ENCODE assay signal across 8 cellular contexts in genomic region chr15:74134387-74135027, GRCh38. TPM values are rescaled to one million over a fixed set of nuclear protein-coding genes. Genes with fewer than 3 reads are reported as not detected.
A peak's percentile ranks its signal among the peaks of the same experiment; 100 is the strongest.
DNase-seq lines count a peak whose midpoint lies in the region; ATAC-seq and TF ChIP-seq lines count a peak whose summit lies in the region.

No MANE protein-coding gene starts in this region.

- H3K4me3 Mint-ChIP-seq in CD4-positive, alpha-beta T cell: peak overlapping the region; percentile 72
- H3K4me3 Mint-ChIP-seq in nephron: peak overlapping the region; percentile 75 to 83 (median 76)

- WGBS in esophagus squamous epithelium, 2 donors: 24 to 27% methylated on average over 3 to 18 of the region's 53 CpGs

- CTCF ChIA-PET in CD4-positive, alpha-beta T cell (lab: Charles Lee): no interaction called here

- peaks cover 90% of the 10 kb centered on the region for H3K27me3 ChIP-seq in CD4-positive, alpha-beta T cell (ENCODE audit: control insufficient read depth, insufficient read depth, low read length)
- peaks cover 18 to 100% (median 54%) of the 10 kb centered on the region in 4 donors for H3K27me3 ChIP-seq in esophagus squamous epithelium

- H3K27ac Mint-ChIP-seq in CD4-positive, alpha-beta T cell: no peak overlapping the region
- peak overlapping the region; percentile 81 to 97 (median 95) for H3K27ac Mint-ChIP-seq in nephron

- H3K9me3 Mint-ChIP-seq in CD4-positive, alpha-beta T cell: no peaks in the 10 kb centered on the region
- H3K9me3 Mint-ChIP-seq in nephron: peaks cover 9% of the 10 kb centered on the region

- DNase-seq in CD4-positive, alpha-beta T cell: no peak
- DNase-seq in epithelial cell of esophagus (ENCODE audit: low read depth): peak; percentile 49
- DNase-seq in NCI-H510A treated with DMSO at 0.1 percent for 48 hours (lab: John Stamatoyannopoulos, UW): no peak
- DNase-seq in esophagus squamous epithelium (lab: John Stamatoyannopoulos, UW): no peak
- no peak for DNase-seq in NCI-H146 (lab: John Stamatoyannopoulos, UW)

- H3K4me1 Mint-ChIP-seq in CD4-positive, alpha-beta T cell (ENCODE audit: low read depth): peaks cover 43% of the 10 kb centered on the region
- H3K4me1 Mint-ChIP-seq in nephron: peaks cover 64% of the 10 kb centered on the region

- H3K27me3 Mint-ChIP-seq in CD4-positive, alpha-beta T cell: peaks cover 91% of the 10 kb centered on the region
- H3K27me3 Mint-ChIP-seq in nephron (ENCODE audit: low read depth): peaks cover 75% of the 10 kb centered on the region

- no peaks in the 10 kb centered on the region for H3K36me3 ChIP-seq in esophagus squamous epithelium

- peaks cover 24 to 70% (median 29%) of the 10 kb centered on the region in 3 donors for H3K4me1 ChIP-seq in esophagus squamous epithelium

- TF ChIP-seq POLR2A in esophagus squamous epithelium (IDR thresholded peaks at IDR 0.05): no peak

- H3K9me3 ChIP-seq in CD4-positive, alpha-beta T cell (ENCODE audit: control insufficient read depth, low read length): no peaks in the 10 kb centered on the region
- H3K9me3 ChIP-seq in esophagus squamous epithelium: no peaks in the 10 kb centered on the region

- TF ChIP-seq CTCF in CD4-positive, alpha-beta T cell (IDR thresholded peaks at IDR 0.05): no peak
- TF ChIP-seq CTCF in LNCAP (IDR thresholded peaks at IDR 0.05) (peak; percentile 27; the same call in 1 of the 2 replicates), epithelial cell of esophagus (IDR thresholded peaks at IDR 0.05; ENCODE audit: insufficient read depth, low read depth, low read length, missing control alignments) (peak; percentile 50), nephron (IDR thresholded peaks at IDR 0.05; ENCODE audit: unreplicated experiment in 3 of 3) (peak; percentile 28 to 50 (median 48)), esophagus squamous epithelium (IDR thresholded peaks at IDR 0.05) (peak in 2 of 6 experiments; percentile 34 to 38)

- H3K4me3 ChIP-seq in epithelial cell of esophagus (ENCODE audit: low read length) (no peak overlapping the region), esophagus squamous epithelium (no peak overlapping the region)

- POLR2A ChIA-PET in CD4-positive, alpha-beta T cell (lab: Charles Lee): no interaction called here

- intact Hi-C loops in CD4-positive, alpha-beta T cell (cut with DNase I, micrococcal nuclease): loop anchor here in 1 of 2 experiments (10.0 kb wide), 1 partner anchor 180 kb away; no protein-coding TSS in a partner anchor
- intact Hi-C loops in esophagus squamous epithelium (cut with DNase I): no loop called here

- no peak overlapping the region for H3K27ac ChIP-seq in CD4-positive, alpha-beta T cell (ENCODE audit: low read depth, low read length)
- no peak overlapping the region for H3K27ac ChIP-seq in esophagus squamous epithelium

- ATAC-seq in CD4-positive, alpha-beta T cell (ENCODE audit: poor library complexity): no peak
- ATAC-seq in GM19324 (IDR thresholded peaks at IDR 0.05; ENCODE audit: low FRiP score, unreplicated experiment): no peak

- H3K36me3 Mint-ChIP-seq in CD4-positive, alpha-beta T cell (ENCODE audit: low read depth): no peaks in the 10 kb centered on the region
- H3K36me3 Mint-ChIP-seq in nephron (ENCODE audit: low read depth): peaks cover 15% of the 10 kb centered on the region

RNA-seq across cellular contexts. Expression of gene ISLR2, which starts 4.1 kb away (rescaled TPM):
- not detected for total RNA-seq in CD4-positive, alpha-beta T cell
- total RNA-seq in esophagus squamous epithelium: under 1 TPM in 2 of 4 donors, not detected in 2; 0.13 to 0.76 TPM

RNA-seq across cellular contexts. Expression of gene ISLR, which starts 39.0 kb away (rescaled TPM):
- not detected for total RNA-seq in CD4-positive, alpha-beta T cell
- total RNA-seq in esophagus squamous epithelium: 10 to 100 TPM in 2 of 4 donors, 1 to 10 TPM in 1, under 1 TPM in 1; 0.91 to 38.0 (median 11.0) TPM

RNA-seq across cellular contexts. Expression of gene GOLGA6A, which starts 52.2 kb away (rescaled TPM):
- under 1 TPM; 0.16 to 0.42 TPM for total RNA-seq in CD4-positive, alpha-beta T cell
- not detected for total RNA-seq in esophagus squamous epithelium
